15 cellular contexts compared by ENCODE assay signal in the genomic region with DNA sequence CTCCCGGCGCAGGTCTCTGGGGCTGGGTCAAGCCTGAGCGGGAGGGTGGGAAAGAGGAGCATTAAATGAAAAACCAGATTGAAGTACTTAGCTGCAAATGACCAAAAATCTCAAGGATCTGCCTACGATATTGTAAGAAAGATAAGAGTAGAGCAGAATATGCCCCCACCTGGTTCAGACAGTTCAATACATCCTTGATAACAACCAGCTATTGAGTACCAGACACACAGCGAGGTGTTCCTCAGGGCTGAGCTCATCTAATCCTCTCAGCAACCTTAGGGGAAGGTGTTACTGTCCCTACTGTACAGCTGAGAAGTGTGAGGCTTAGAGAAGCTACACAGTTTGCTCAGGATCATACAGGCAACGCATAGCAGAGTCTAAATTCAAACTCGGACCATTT.
"Had no signal": no experiment of that assay in that cellular context is flagged by ENCODE, and none has a peak within 500 bp of the region (broad histone marks: within the 10 kb centered on the region; RNA-seq: fewer than 3 reads in every experiment).

No MANE protein-coding gene starts in this region.

- H3K9me3 ChIP-seq: gastrocnemius medialis, tibial artery, uterus had no signal

- H3K4me1 ChIP-seq: gastrocnemius medialis, tibial artery, uterus had no signal

- ATAC-seq: gastrocnemius medialis, heart left ventricle, natural killer cell had no signal

- DNase-seq: activated CD4-positive, alpha-beta T cell treated with anti-CD3 and anti-CD28 coated beads, Interleukin-2, amount 50 U/mL, for 1 hour; activated CD8-positive, alpha-beta memory T cell treated with anti-CD3 and anti-CD28 coated beads for 24 hours; activated naive CD4-positive, alpha-beta T cell treated with Interleukin-2 at 50 U/mL for 16 hours; aorta; cerebellar nuclear complex; erythroblast; gastrocnemius medialis; heart left ventricle; mesendoderm; natural killer cell; posterior cingulate gyrus; stimulated activated CD4-positive, alpha-beta T cell treated with anti-CD3 and anti-CD28 coated beads, Interleukin-4, amount 100 ng/mL, for 1 hour; stimulated activated naive CD4-positive, alpha-beta T cell; tibial artery; uterus had no signal

- H3K27ac ChIP-seq: gastrocnemius medialis, heart left ventricle, tibial artery, uterus had no signal

- H3K27me3 ChIP-seq: uterus had no signal

- H3K4me3 ChIP-seq: gastrocnemius medialis, heart left ventricle, tibial artery, uterus had no signal

- H3K36me3 ChIP-seq: gastrocnemius medialis, heart left ventricle, tibial artery, uterus had no signal
